Comparison of ENCODE assay signal across 19 cellular contexts in the genomic region with DNA sequence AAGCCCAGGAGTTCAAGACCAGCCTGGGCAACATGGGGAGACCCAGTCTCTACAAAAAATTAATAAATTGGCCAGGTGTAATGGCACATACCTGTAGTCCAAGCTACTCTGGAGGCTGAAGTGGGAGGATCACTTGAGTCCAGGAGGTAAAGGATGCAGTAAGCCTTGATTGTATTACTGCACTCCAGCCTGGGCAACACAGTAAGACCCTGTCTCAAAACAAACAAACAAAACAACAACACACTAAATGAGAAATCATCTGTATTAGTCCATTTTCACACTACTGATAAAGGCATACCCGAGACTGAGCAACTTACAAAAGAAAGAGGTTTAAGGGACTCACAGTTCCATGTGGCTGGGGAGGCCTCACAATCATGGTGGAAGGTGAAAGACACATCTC.
"Had no signal": no experiment of that assay in that cellular context is flagged by ENCODE, and none has a peak within 500 bp of the region (broad histone marks: within the 10 kb centered on the region; RNA-seq: fewer than 3 reads in every experiment).

No MANE protein-coding gene starts in this region.

- DNase-seq: activated CD4-positive, alpha-beta T cell treated with anti-CD3 and anti-CD28 coated beads for 1 hour; activated CD4-positive, alpha-beta T cell treated with anti-CD3 and anti-CD28 coated beads, Interleukin-2, amount 50 U/mL, for 1 hour; activated CD8-positive, alpha-beta T cell treated with anti-CD3 and anti-CD28 coated beads, Interleukin-2, amount 10 ng/mL, durations not matched to agents 7 days and 5 days; activated gamma-delta T cell; aorta; foreskin keratinocyte; head of caudate nucleus; mammary epithelial cell; midbrain; nucleus accumbens; stimulated activated CD4-positive, alpha-beta T cell treated with anti-CD3 and anti-CD28 coated beads, Interleukin-2, amount 100 ng/mL, for 48 hours; stimulated activated CD8-positive, alpha-beta memory T cell treated with anti-CD3 and anti-CD28 coated beads, Interleukin-4, amount 100 ng/mL, for 48 hours; stimulated activated naive B cell treated with anti-CD40 and anti-IgM and Interleukin-4, amounts not matched to agents 10 μg/mL and 1 μg/mL and 100 μg/mL, for 72 hours had no signal

- ATAC-seq: activated CD8-positive, alpha-beta T cell treated with anti-CD3 and anti-CD28 coated beads, Interleukin-2, amount 10 ng/mL, durations not matched to agents 7 days and 5 days; foreskin keratinocyte; left ventricle myocardium superior; natural killer cell treated with Interleukin-12 subunit alpha and Interleukin-12 subunit beta and Interleukin-15 and Interleukin-18, amount 100 ng/mL, for 72 hours; stimulated activated naive B cell treated with anti-CD40 and anti-IgM and Interleukin-4, amounts not matched to agents 10 μg/mL and 1 μg/mL and 100 μg/mL, for 72 hours had no signal

- H3K9me3 Mint-ChIP-seq: activated naive CD4-positive, alpha-beta T cell treated with anti-CD3 and anti-CD28 coated beads, Interleukin-2, amount 50 U/mL, for 24 hours; activated T-helper 1 cell treated with anti-CD3 and anti-CD28 coated beads, Interleukin-12 subunit alpha, Interleukin-12 subunit beta, Interleukin-2, Interleukin-4 antibody, amounts not matched to agents 30 ng/mL and 10 ng/mL and 1 ng/mL, durations not matched to agents 14 hours and 24 hours and 36 hours; natural killer cell treated with Interleukin-12 subunit alpha and Interleukin-12 subunit beta and Interleukin-15 and Interleukin-18, amount 100 ng/mL, for 72 hours; stimulated activated naive B cell treated with anti-CD40 and anti-IgM and Interleukin-4, amounts not matched to agents 10 μg/mL and 1 μg/mL and 100 μg/mL, for 72 hours had no signal

- H3K4me3 Mint-ChIP-seq: activated CD8-positive, alpha-beta T cell treated with anti-CD3 and anti-CD28 coated beads, Interleukin-2, amount 10 ng/mL, durations not matched to agents 7 days and 5 days; activated naive CD4-positive, alpha-beta T cell treated with anti-CD3 and anti-CD28 coated beads, Interleukin-2, amount 50 U/mL, for 24 hours; activated T-helper 1 cell treated with anti-CD3 and anti-CD28 coated beads, Interleukin-12 subunit alpha, Interleukin-12 subunit beta, Interleukin-2, Interleukin-4 antibody, amounts not matched to agents 30 ng/mL and 10 ng/mL and 1 ng/mL, durations not matched to agents 14 hours and 24 hours and 36 hours; natural killer cell treated with Interleukin-12 subunit alpha and Interleukin-12 subunit beta and Interleukin-15 and Interleukin-18, amount 100 ng/mL, for 72 hours; stimulated activated naive B cell treated with anti-CD40 and anti-IgM and Interleukin-4, amounts not matched to agents 10 μg/mL and 1 μg/mL and 100 μg/mL, for 72 hours had no signal

- H3K27ac Mint-ChIP-seq: activated CD8-positive, alpha-beta T cell treated with anti-CD3 and anti-CD28 coated beads, Interleukin-2, amount 10 ng/mL, durations not matched to agents 7 days and 5 days; activated naive CD4-positive, alpha-beta T cell treated with anti-CD3 and anti-CD28 coated beads, Interleukin-2, amount 50 U/mL, for 24 hours; activated T-helper 1 cell treated with anti-CD3 and anti-CD28 coated beads, Interleukin-12 subunit alpha, Interleukin-12 subunit beta, Interleukin-2, Interleukin-4 antibody, amounts not matched to agents 30 ng/mL and 10 ng/mL and 1 ng/mL, durations not matched to agents 14 hours and 24 hours and 36 hours; brain; natural killer cell treated with Interleukin-12 subunit alpha and Interleukin-12 subunit beta and Interleukin-15 and Interleukin-18, amount 100 ng/mL, for 72 hours; stimulated activated naive B cell treated with anti-CD40 and anti-IgM and Interleukin-4, amounts not matched to agents 10 μg/mL and 1 μg/mL and 100 μg/mL, for 72 hours had no signal

- H3K27ac ChIP-seq: foreskin keratinocyte had no signal

- H3K27me3 ChIP-seq: foreskin keratinocyte had no signal

- FAIRE-seq: islet of Langerhans had no signal

- H3K36me3 Mint-ChIP-seq: activated naive CD4-positive, alpha-beta T cell treated with anti-CD3 and anti-CD28 coated beads, Interleukin-2, amount 50 U/mL, for 24 hours; brain; natural killer cell treated with Interleukin-12 subunit alpha and Interleukin-12 subunit beta and Interleukin-15 and Interleukin-18, amount 100 ng/mL, for 72 hours; stimulated activated naive B cell treated with anti-CD40 and anti-IgM and Interleukin-4, amounts not matched to agents 10 μg/mL and 1 μg/mL and 100 μg/mL, for 72 hours had no signal

- H3K4me1 ChIP-seq: foreskin keratinocyte had no signal

- H3K27me3 Mint-ChIP-seq: activated naive CD4-positive, alpha-beta T cell treated with anti-CD3 and anti-CD28 coated beads, Interleukin-2, amount 50 U/mL, for 24 hours; natural killer cell treated with Interleukin-12 subunit alpha and Interleukin-12 subunit beta and Interleukin-15 and Interleukin-18, amount 100 ng/mL, for 72 hours; stimulated activated naive B cell treated with anti-CD40 and anti-IgM and Interleukin-4, amounts not matched to agents 10 μg/mL and 1 μg/mL and 100 μg/mL, for 72 hours had no signal
